In genomic region chr7:43758029-43758860, GRCh38 we compare ENCODE assay signal across 1 cellular context.
TF ChIP-seq lines count a peak whose summit lies in the region.

BLVRA (plus strand) TSS chr7:43758680; CDS start chr7:43771159, 12,479 bp downstream.

TF ChIP-seq in K562, 482 proteins besides CTCF, POLR2A, EP300 and RAD21 (continued from another document and continues in another):
- TF ChIP-seq ZNF639 (CRISPR knock-in tag; conservative IDR thresholded peaks at IDR 0.05 in 1 of 2, IDR thresholded peaks at IDR 0.05 in 1 of 2) (peak in 1 of 2 experiments; percentile 95; a peak in 2 of 4 replicates), CREM (IDR thresholded peaks at IDR 0.05; ENCODE audit: low read depth) (peak; percentile 12; the same call in 1 of the 2 replicates), CEBPB (tag; IDR thresholded peaks at IDR 0.05) (no peak), TAF1 (IDR thresholded peaks at IDR 0.05; ENCODE audit: control insufficient read depth, extremely low read depth, insufficient read depth, low read length, severe bottlenecking) (peak; percentile 28), ARHGAP35 (IDR thresholded peaks at IDR 0.05; ENCODE audit: partially characterized antibody) (no peak), USF1 (CRISPR knock-in tag; IDR thresholded peaks at IDR 0.05) (no peak), SREBF1 (IDR thresholded peaks at IDR 0.05; ENCODE audit: borderline replicate concordance, low read depth, low read length) (no peak), POLR2B (IDR thresholded peaks at IDR 0.05; ENCODE audit: low read depth, partially characterized antibody) (peak; percentile 41), CCAR2 (IDR thresholded peaks at IDR 0.05; ENCODE audit: low read depth, low read length) (no peak), ZNF408 (CRISPR knock-in tag; IDR thresholded peaks at IDR 0.05; ENCODE audit: low read depth) (no peak), ZKSCAN3 (CRISPR knock-in tag; IDR thresholded peaks at IDR 0.05) (no peak), RBM15 (IDR thresholded peaks at IDR 0.05; ENCODE audit: insufficient read depth, low read length) (no peak), ASH1L (IDR thresholded peaks at IDR 0.05; ENCODE audit: borderline replicate concordance, low read depth, partially characterized antibody) (no peak), GTF2E2 (tag; IDR thresholded peaks at IDR 0.05) (peak; percentile 56; the same call in 1 of the 2 replicates), DDX20 (tag; IDR thresholded peaks at IDR 0.05; ENCODE audit: low read depth) (no peak), SIN3B (IDR thresholded peaks at IDR 0.05; ENCODE audit: low read depth) (no peak), EP400 (IDR thresholded peaks at IDR 0.05) (no peak; the same call in 1 of the 2 replicates), TAL1 (IDR thresholded peaks at IDR 0.05) (no peak), ZNF586 (CRISPR knock-in tag; conservative IDR thresholded peaks at IDR 0.05) (no peak), ZFP30 (CRISPR knock-in tag; IDR thresholded peaks at IDR 0.05; ENCODE audit: borderline replicate concordance) (no peak), POLR2G (IDR thresholded peaks at IDR 0.05; ENCODE audit: low read depth, low read length) (peak; percentile 80), SAFB (IDR thresholded peaks at IDR 0.05; ENCODE audit: borderline replicate concordance, low read depth, low read length) (peak; percentile 77; the same call in 1 of the 2 replicates), MYBL2 (IDR thresholded peaks at IDR 0.05; ENCODE audit: low read depth) (no peak), MYBL2 (CRISPR knock-in tag; IDR thresholded peaks at IDR 0.05; ENCODE audit: borderline replicate concordance) (no peak), ZNF282 (CRISPR knock-in tag; IDR thresholded peaks at IDR 0.05) (no peak; the same call in 1 of the 2 replicates), ZNF551 (CRISPR knock-in tag; IDR thresholded peaks at IDR 0.05) (no peak), ZNF12 (CRISPR knock-in tag; IDR thresholded peaks at IDR 0.05) (no peak), MAX (CRISPR knock-in tag; IDR thresholded peaks at IDR 0.05) (0 out of 2 replicates have a peak, but pooled peaks have one; percentile 61), CSDE1 (IDR thresholded peaks at IDR 0.05) (no peak), RFX1 (IDR thresholded peaks at IDR 0.05) (no peak), GTF2A2 (tag; IDR thresholded peaks at IDR 0.05) (no peak), GABPA (tag; conservative IDR thresholded peaks at IDR 0.05; ENCODE audit: low read depth) (peak; percentile 52), RNF219 (CRISPR knock-in tag; IDR thresholded peaks at IDR 0.05) (no peak), ARID1B (IDR thresholded peaks at IDR 0.05) (no peak; the same call in 1 of the 2 replicates), NONO (IDR thresholded peaks at IDR 0.05; ENCODE audit: low read depth in 2 of 2, low read length in 1 of 2) (peak in 1 of 2 experiments; percentile 25; a peak in 1 of 4 replicates), E2F6 (IDR thresholded peaks at IDR 0.05; ENCODE audit: borderline replicate concordance in 1 of 2, extremely low read depth in 1 of 2, insufficient read depth in 1 of 2, insufficient read length in 1 of 2, low read depth in 1 of 2, low read length in 1 of 2, poor library complexity in 1 of 2, severe bottlenecking in 1 of 2) (peak in 1 of 2 experiments; percentile 64), EGR1 (conservative IDR thresholded peaks at IDR 0.05) (peak; percentile 16; the same call in 1 of the 2 replicates), EZH2 (IDR thresholded peaks at IDR 0.05; ENCODE audit: borderline replicate concordance, low read depth, low read length) (no peak), THRAP3 (IDR thresholded peaks at IDR 0.05; ENCODE audit: borderline replicate concordance) (no peak), PCBP1 (IDR thresholded peaks at IDR 0.05; ENCODE audit: low read depth, low read length, poor library complexity, severe bottlenecking) (no peak), BHLHE40 (IDR thresholded peaks at IDR 0.05; ENCODE audit: low read length) (peak; percentile 52; the same call in 1 of the 2 replicates), PRDM10 (IDR thresholded peaks at IDR 0.05; ENCODE audit: partially characterized antibody) (no peak), TOE1 (IDR thresholded peaks at IDR 0.05; ENCODE audit: borderline replicate concordance) (no peak), TOE1 (CRISPR knock-in tag; IDR thresholded peaks at IDR 0.05; ENCODE audit: borderline replicate concordance, low read depth) (peak; percentile 78; the same call in 1 of the 2 replicates), NEUROD1 (IDR thresholded peaks at IDR 0.05; ENCODE audit: borderline replicate concordance, low read depth, low read length, partially characterized antibody) (no peak), PHTF2 (CRISPR knock-in tag; IDR thresholded peaks at IDR 0.05) (no peak), ZBTB34 (CRISPR knock-in tag; IDR thresholded peaks at IDR 0.05) (no peak), ZFP36 (IDR thresholded peaks at IDR 0.05; ENCODE audit: low read depth, low read length, partially characterized antibody) (no peak), ZNF699 (CRISPR knock-in tag; IDR thresholded peaks at IDR 0.05; ENCODE audit: insufficient replicate concordance) (no peak), RBM25 (IDR thresholded peaks at IDR 0.05; ENCODE audit: low read depth, low read length, severe bottlenecking) (peak; percentile 43), RBFOX2 (IDR thresholded peaks at IDR 0.05; ENCODE audit: low read depth, low read length) (peak; percentile 77), ZNF134 (CRISPR knock-in tag; conservative IDR thresholded peaks at IDR 0.05) (no peak)
- TF ChIP-seq, protein P1, sequence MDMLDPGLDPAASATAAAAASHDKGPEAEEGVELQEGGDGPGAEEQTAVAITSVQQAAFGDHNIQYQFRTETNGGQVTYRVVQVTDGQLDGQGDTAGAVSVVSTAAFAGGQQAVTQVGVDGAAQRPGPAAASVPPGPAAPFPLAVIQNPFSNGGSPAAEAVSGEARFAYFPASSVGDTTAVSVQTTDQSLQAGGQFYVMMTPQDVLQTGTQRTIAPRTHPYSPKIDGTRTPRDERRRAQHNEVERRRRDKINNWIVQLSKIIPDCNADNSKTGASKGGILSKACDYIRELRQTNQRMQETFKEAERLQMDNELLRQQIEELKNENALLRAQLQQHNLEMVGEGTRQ (CRISPR knock-in tag; IDR thresholded peaks at IDR 0.05): no peak
- TF ChIP-seq, protein P2, sequence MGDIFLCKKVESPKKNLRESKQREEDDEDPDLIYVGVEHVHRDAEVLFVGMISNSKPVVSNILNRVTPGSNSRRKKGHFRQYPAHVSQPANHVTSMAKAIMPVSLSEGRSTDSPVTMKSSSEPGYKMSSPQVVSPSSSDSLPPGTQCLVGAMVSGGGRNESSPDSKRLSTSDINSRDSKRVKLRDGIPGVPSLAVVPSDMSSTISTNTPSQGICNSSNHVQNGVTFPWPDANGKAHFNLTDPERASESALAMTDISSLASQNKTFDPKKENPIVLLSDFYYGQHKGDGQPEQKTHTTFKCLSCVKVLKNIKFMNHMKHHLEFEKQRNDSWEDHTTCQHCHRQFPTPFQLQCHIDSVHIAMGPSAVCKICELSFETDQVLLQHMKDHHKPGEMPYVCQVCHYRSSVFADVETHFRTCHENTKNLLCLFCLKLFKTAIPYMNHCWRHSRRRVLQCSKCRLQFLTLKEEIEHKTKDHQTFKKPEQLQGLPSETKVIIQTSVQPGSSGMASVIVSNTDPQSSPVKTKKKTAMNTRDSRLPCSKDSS (IDR thresholded peaks at IDR 0.05; ENCODE audit: low read depth, partially characterized antibody): no peak
- TF ChIP-seq, protein P3, sequence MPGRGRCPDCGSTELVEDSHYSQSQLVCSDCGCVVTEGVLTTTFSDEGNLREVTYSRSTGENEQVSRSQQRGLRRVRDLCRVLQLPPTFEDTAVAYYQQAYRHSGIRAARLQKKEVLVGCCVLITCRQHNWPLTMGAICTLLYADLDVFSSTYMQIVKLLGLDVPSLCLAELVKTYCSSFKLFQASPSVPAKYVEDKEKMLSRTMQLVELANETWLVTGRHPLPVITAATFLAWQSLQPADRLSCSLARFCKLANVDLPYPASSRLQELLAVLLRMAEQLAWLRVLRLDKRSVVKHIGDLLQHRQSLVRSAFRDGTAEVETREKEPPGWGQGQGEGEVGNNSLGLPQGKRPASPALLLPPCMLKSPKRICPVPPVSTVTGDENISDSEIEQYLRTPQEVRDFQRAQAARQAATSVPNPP (IDR thresholded peaks at IDR 0.05; ENCODE audit: borderline replicate concordance, insufficient read depth, insufficient read length): no peak
- TF ChIP-seq, protein P4, sequence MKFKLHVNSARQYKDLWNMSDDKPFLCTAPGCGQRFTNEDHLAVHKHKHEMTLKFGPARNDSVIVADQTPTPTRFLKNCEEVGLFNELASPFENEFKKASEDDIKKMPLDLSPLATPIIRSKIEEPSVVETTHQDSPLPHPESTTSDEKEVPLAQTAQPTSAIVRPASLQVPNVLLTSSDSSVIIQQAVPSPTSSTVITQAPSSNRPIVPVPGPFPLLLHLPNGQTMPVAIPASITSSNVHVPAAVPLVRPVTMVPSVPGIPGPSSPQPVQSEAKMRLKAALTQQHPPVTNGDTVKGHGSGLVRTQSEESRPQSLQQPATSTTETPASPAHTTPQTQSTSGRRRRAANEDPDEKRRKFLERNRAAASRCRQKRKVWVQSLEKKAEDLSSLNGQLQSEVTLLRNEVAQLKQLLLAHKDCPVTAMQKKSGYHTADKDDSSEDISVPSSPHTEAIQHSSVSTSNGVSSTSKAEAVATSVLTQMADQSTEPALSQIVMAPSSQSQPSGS (CRISPR knock-in tag; IDR thresholded peaks at IDR 0.05): no peak
